10 cellular contexts compared by ENCODE assay signal in the genomic region with DNA sequence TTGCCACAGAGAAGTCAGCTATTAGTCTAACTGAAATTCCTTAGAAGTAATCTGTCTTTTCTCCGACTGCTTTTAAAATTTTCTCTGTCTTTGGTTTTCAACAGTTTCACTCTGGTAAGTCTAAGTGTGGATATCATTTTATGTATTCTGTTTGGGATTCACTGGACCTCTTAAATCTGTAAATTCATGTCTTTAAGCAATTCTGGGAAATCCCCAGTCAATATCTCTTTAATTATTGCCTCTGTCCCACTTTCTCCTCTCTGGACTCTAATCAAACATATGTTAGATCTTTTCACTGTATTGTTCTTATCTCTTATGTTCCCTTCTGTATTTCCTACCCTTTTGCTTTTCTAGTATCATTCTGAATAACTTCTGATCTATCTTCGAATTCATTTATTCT. TPM values are rescaled to one million over a fixed set of nuclear protein-coding genes. Genes with fewer than 3 reads are reported as not detected.
"Had no signal": no experiment of that assay in that cellular context is flagged by ENCODE, and none has a peak within 500 bp of the region (broad histone marks: within the 10 kb centered on the region; RNA-seq: fewer than 3 reads in every experiment).

No MANE protein-coding gene starts in this region.

- FAIRE-seq: HepG2, HTR-8/SVneo, K562 had no signal

- H3K4me3 ChIP-seq: K562 had no signal

- H3K9ac ChIP-seq: KMS-11 had no signal

- H3K27ac ChIP-seq: HL-60, KMS-11 had no signal

- H3K9me3 Mint-ChIP-seq: IgD-negative memory B cell had no signal

- H3K4me3 Mint-ChIP-seq: IgD-negative memory B cell had no signal

- H3K4me2 ChIP-seq: KMS-11 had no signal

- DNase-seq: IMR-90, KBM-7, KG1 had no signal

- H3K4me1 Mint-ChIP-seq: IgD-negative memory B cell had no signal

- H3K27ac Mint-ChIP-seq: IgD-negative memory B cell had no signal

RNA-seq across cellular contexts. Expression of gene CFAP43, which starts 29.9 kb away (rescaled TPM):
- total RNA-seq: HT1080 had no signal
- polyA plus RNA-seq: IgD-negative memory B cell had no signal
